Comparison of ENCODE assay signal across 16 cellular contexts in the genomic region with DNA sequence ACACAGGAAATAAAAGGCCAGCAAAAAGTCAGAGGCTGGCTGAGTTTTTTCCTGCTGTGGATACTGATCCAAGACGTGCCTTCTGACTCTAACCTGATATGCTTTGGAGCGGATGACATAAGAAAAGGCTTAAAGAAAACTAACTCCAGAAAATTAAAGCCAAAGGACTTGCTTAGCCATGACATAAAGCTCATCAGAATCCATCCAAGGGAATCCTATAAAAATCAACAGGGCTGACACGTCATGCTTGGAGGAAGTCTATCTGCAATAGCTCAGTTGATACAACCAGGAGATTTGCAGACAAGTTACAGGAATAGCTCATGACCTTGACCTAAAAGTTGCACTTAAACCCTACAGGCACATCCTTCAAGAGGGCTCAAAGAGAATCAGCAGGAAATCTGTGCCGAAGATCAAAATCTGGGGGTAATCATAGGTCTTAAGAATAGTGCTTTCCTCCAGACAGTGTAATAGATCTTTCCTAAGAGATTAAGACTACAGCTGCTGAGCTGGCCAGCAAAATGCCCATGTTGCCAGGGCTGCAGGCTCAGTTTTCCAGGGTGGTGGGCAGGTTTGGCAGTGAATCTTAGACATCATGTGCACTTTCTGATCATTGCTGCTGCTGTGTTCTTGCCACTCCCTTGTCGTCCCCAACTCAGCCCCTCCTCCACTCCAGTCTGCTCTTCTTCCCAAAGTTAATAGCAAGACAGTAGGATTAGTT.
DNase-seq lines count a peak whose midpoint lies in the region; ATAC-seq, FAIRE-seq and TF ChIP-seq lines count a peak whose summit lies in the region.
"Had no signal": no experiment of that assay in that cellular context is flagged by ENCODE, and none has a peak within 500 bp of the region (broad histone marks: within the 10 kb centered on the region; RNA-seq: fewer than 3 reads in every experiment).

No MANE protein-coding gene starts in this region.

- no peak for TF ChIP-seq POLR2A in GM18505 (IDR thresholded peaks at IDR 0.05; ENCODE audit: borderline replicate concordance, extremely low read depth, insufficient read depth, insufficient read length)

- peaks cover 8% of the 10 kb centered on the region for H3K4me1 ChIP-seq in rectal smooth muscle tissue (ENCODE audit: control insufficient read depth, insufficient read depth, low read length)

- no peaks in the 10 kb centered on the region for H3K36me3 ChIP-seq in rectal smooth muscle tissue (ENCODE audit: control insufficient read depth, insufficient read depth, low read length)

- ATAC-seq in SK-N-SH treated with all-trans-retinoic acid at 6 μM for 48 hours (peak; percentile 83), HG03039 (IDR thresholded peaks at IDR 0.05; ENCODE audit: unreplicated experiment) (no peak), GM18505 (IDR thresholded peaks at IDR 0.05; ENCODE audit: unreplicated experiment) (no peak)

- peak; percentile 92 for FAIRE-seq in D721Med (lab: Jason Lieb, UNC)
- FAIRE-seq: GM19239 had no signal

- no peak overlapping the region for H3K9ac ChIP-seq in rectal smooth muscle tissue (ENCODE audit: low read length)

- no peaks in the 10 kb centered on the region for H3K27me3 ChIP-seq in rectal smooth muscle tissue (ENCODE audit: control insufficient read depth, insufficient read depth, low read length)
- H3K27me3 ChIP-seq: hepatocyte had no signal

- no peak for DNase-seq in D721Med (ENCODE audit: insufficient read length, low spot score)
- peak; percentile 92 for DNase-seq in fibroblast of villous mesenchyme (ENCODE audit: low read depth)
- no peak for DNase-seq in C1 segment of cervical spinal cord (lab: John Stamatoyannopoulos, UW)
- DNase-seq in NCI-H2171 treated with DMSO at 0.1 percent for 48 hours (lab: John Stamatoyannopoulos, UW): no peak
- DNase-seq: activated CD4-positive, CD25-positive, alpha-beta regulatory T cell treated with anti-CD3 and anti-CD28 coated beads, Interleukin-2, amount 50 U/mL, for 72 hours; activated T-cell treated with anti-CD3 and anti-CD28 coated beads for 4 hours; occipital lobe; stimulated activated CD4-positive, alpha-beta T cell treated with anti-CD3 and anti-CD28 coated beads, Interleukin-1b, Interleukin-23, amount 100 ng/mL, for 48 hours; SW 1271 had no signal

- H3K4me3 ChIP-seq in fibroblast of villous mesenchyme (ENCODE audit: low read depth, low read length) (no peak overlapping the region), rectal smooth muscle tissue (ENCODE audit: low read length) (no peak overlapping the region)
- H3K4me3 ChIP-seq: hepatocyte, lung had no signal

- H3K27ac ChIP-seq in rectal smooth muscle tissue (ENCODE audit: low read depth, low read length): peak overlapping the region; percentile 56
- H3K27ac ChIP-seq: hepatocyte had no signal

- TF ChIP-seq CTCF in D721Med (IDR thresholded peaks at IDR 0.05; ENCODE audit: insufficient read depth, missing control alignments) (no peak), fibroblast of villous mesenchyme (IDR thresholded peaks at IDR 0.05; ENCODE audit: insufficient read depth, low read depth, low read length) (no peak)

TF ChIP-seq in SK-N-SH treated with all-trans-retinoic acid at 6 μM for 48 hours, 23 proteins besides CTCF, POLR2A, EP300 and RAD21:
- no peak for TF ChIP-seq ZFP3 (CRISPR knock-in tag; IDR thresholded peaks at IDR 0.05)
- no peak for TF ChIP-seq ISL1 (CRISPR knock-in tag; IDR thresholded peaks at IDR 0.05)
- TF ChIP-seq, protein P1, sequence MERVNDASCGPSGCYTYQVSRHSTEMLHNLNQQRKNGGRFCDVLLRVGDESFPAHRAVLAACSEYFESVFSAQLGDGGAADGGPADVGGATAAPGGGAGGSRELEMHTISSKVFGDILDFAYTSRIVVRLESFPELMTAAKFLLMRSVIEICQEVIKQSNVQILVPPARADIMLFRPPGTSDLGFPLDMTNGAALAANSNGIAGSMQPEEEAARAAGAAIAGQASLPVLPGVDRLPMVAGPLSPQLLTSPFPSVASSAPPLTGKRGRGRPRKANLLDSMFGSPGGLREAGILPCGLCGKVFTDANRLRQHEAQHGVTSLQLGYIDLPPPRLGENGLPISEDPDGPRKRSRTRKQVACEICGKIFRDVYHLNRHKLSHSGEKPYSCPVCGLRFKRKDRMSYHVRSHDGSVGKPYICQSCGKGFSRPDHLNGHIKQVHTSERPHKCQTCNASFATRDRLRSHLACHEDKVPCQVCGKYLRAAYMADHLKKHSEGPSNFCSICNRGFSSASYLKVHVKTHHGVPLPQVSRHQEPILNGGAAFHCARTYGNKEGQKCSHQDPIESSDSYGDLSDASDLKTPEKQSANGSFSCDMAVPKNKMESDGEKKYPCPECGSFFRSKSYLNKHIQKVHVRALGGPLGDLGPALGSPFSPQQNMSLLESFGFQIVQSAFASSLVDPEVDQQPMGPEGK (CRISPR knock-in tag; IDR thresholded peaks at IDR 0.05; ENCODE audit: borderline replicate concordance): no peak
- TF ChIP-seq TCF4 (CRISPR knock-in tag; IDR thresholded peaks at IDR 0.05; ENCODE audit: borderline replicate concordance): no peak
- no peak for TF ChIP-seq ARNTL (CRISPR knock-in tag; IDR thresholded peaks at IDR 0.05; ENCODE audit: borderline replicate concordance, low read depth)
- no peak for TF ChIP-seq ZC3H10 (CRISPR knock-in tag; IDR thresholded peaks at IDR 0.05)
- TF ChIP-seq, protein P2, sequence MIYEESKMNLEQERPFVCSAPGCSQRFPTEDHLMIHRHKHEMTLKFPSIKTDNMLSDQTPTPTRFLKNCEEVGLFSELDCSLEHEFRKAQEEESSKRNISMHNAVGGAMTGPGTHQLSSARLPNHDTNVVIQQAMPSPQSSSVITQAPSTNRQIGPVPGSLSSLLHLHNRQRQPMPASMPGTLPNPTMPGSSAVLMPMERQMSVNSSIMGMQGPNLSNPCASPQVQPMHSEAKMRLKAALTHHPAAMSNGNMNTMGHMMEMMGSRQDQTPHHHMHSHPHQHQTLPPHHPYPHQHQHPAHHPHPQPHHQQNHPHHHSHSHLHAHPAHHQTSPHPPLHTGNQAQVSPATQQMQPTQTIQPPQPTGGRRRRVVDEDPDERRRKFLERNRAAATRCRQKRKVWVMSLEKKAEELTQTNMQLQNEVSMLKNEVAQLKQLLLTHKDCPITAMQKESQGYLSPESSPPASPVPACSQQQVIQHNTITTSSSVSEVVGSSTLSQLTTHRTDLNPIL (CRISPR knock-in tag; IDR thresholded peaks at IDR 0.05; ENCODE audit: low read depth): no peak
- TF ChIP-seq, protein P3, sequence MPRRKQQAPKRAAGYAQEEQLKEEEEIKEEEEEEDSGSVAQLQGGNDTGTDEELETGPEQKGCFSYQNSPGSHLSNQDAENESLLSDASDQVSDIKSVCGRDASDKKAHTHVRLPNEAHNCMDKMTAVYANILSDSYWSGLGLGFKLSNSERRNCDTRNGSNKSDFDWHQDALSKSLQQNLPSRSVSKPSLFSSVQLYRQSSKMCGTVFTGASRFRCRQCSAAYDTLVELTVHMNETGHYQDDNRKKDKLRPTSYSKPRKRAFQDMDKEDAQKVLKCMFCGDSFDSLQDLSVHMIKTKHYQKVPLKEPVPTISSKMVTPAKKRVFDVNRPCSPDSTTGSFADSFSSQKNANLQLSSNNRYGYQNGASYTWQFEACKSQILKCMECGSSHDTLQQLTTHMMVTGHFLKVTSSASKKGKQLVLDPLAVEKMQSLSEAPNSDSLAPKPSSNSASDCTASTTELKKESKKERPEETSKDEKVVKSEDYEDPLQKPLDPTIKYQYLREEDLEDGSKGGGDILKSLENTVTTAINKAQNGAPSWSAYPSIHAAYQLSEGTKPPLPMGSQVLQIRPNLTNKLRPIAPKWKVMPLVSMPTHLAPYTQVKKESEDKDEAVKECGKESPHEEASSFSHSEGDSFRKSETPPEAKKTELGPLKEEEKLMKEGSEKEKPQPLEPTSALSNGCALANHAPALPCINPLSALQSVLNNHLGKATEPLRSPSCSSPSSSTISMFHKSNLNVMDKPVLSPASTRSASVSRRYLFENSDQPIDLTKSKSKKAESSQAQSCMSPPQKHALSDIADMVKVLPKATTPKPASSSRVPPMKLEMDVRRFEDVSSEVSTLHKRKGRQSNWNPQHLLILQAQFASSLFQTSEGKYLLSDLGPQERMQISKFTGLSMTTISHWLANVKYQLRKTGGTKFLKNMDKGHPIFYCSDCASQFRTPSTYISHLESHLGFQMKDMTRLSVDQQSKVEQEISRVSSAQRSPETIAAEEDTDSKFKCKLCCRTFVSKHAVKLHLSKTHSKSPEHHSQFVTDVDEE (CRISPR knock-in tag; IDR thresholded peaks at IDR 0.05): no peak
TF ChIP-seq in SK-N-SH treated with all-trans-retinoic acid at 6 μM for 48 hours: peak in this region for 0.
